Comparison of ENCODE assay signal across 1 cellular context in the genomic region with DNA sequence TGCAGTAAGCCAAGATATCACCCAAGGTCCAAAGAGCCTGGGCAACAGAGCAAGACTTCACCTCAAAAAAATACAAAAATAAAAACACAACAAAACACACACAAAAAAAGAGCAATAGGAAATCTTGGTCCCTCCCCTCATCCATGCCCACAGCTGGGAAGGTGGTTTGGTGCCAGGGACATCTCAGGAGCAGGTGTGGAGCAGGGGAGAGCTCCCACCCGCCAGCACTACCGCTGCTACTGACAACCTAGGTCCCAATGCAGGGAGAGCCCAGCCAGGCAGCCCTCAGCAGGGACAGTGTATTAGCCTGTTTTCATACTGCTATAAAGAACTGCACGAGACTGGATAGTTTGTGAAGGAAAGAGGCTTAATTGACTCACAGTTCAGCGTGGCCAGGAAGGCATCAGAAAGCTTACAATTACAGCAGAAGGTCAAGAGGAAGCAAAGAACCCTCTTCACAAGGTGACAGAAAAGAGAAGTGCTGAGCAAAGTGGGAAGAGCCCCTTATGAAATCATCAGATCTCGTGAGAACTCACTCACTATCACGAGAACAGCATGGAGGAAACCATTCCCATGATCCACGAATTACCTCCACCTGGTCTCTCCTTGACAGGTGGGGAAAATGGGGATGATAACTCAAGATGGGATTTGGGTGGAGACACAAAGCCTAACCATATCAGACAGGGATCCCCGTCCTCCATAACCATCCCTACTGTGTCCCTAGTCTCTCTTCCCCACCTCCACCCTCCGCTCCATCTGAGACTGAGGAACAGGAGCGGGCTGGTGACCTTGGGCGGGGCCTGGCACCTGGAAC.
TF ChIP-seq lines count a peak whose summit lies in the region.

No MANE protein-coding gene starts in this region.

TF ChIP-seq in SK-N-SH, 30 proteins besides CTCF, POLR2A, EP300 and RAD21 (continued from another document):
- TF ChIP-seq FOXM1 (IDR thresholded peaks at IDR 0.05; ENCODE audit: low read depth) (no peak), FOSL2 (IDR thresholded peaks at IDR 0.05; ENCODE audit: borderline replicate concordance, low read depth) (no peak)
